ENCODE assay signal across 9 cellular contexts in genomic region chr5:111742595-111742994, GRCh38. TPM values are rescaled to one million over a fixed set of nuclear protein-coding genes. Genes with fewer than 3 reads are reported as not detected.
A peak's percentile ranks its signal among the peaks of the same experiment; 100 is the strongest.
DNase-seq lines count a peak whose midpoint lies in the region; ATAC-seq, FAIRE-seq and TF ChIP-seq lines count a peak whose summit lies in the region.
"Had no signal": no experiment of that assay in that cellular context is flagged by ENCODE, and none has a peak within 500 bp of the region (broad histone marks: within the 10 kb centered on the region; RNA-seq: fewer than 3 reads in every experiment).

No MANE protein-coding gene starts in this region.

- H3K27ac ChIP-seq in heart left ventricle (peak overlapping the region in 9 of 12 donors; percentile 1 to 61 (median 28)), skeletal muscle tissue (ENCODE audit: low read depth, low read length) (no peak overlapping the region)
- H3K27ac ChIP-seq: 22Rv1 had no signal

- DNase-seq in DMS 273 (lab: John Stamatoyannopoulos, UW; ENCODE audit: unreplicated experiment) (peak; percentile 41), DMS 273 treated with DMSO at 0.1 percent for 48 hours (lab: John Stamatoyannopoulos, UW) (no peak), heart left ventricle (no peak), D721Med (ENCODE audit: insufficient read length, low spot score) (no peak)

- H3K9ac ChIP-seq in skeletal muscle tissue (ENCODE audit: low read depth in 1 of 3, low read length in 3 of 3) = peak overlapping the region in 1 of 3 donors; percentile 18

- no peak for TF ChIP-seq POLR2A in heart left ventricle (IDR thresholded peaks at IDR 0.05)

- H3K9me3 ChIP-seq in heart left ventricle (no peaks in the 10 kb centered on the region), skeletal muscle tissue (ENCODE audit: control insufficient read depth in 3 of 3, low read length in 3 of 3) (no peaks in the 10 kb centered on the region)

- H3K4me1 ChIP-seq in heart left ventricle = peaks cover 3 to 93% (median 48%) of the 10 kb centered on the region in 12 donors
- H3K4me1 ChIP-seq in skeletal muscle tissue (ENCODE audit: control insufficient read depth in 3 of 3, insufficient read depth in 3 of 3, low read length in 3 of 3) = peaks cover 42 to 54% (median 50%) of the 10 kb centered on the region in 3 donors

- 5 to 11% (median 8%) methylated on average over 8 of the region's 8 CpGs for WGBS in heart left ventricle, 4 donors

- no peaks in the 10 kb centered on the region for H3K36me3 ChIP-seq in heart left ventricle
- H3K36me3 ChIP-seq in skeletal muscle tissue (ENCODE audit: control insufficient read depth in 3 of 3, insufficient read depth in 3 of 3, low read length in 3 of 3) = no peaks in the 10 kb centered on the region

- H3K4me3 ChIP-seq in heart left ventricle = peak overlapping the region in 7 of 12 donors; percentile 1 to 27 (median 5)
- peak overlapping the region; percentile 35 to 50 (median 46) for H3K4me3 ChIP-seq in skeletal muscle tissue (ENCODE audit: low read length in 3 of 3)

- FAIRE-seq in D721Med (lab: Jason Lieb, UNC) = no peak

- intact Hi-C loops in heart left ventricle (cut with DNase I) = loop anchor here in 2 of 10 donors (5.0 to 10.0 kb wide), 2 partner anchors 60 to 188 kb away; no protein-coding TSS in a partner anchor

- H3K27me3 ChIP-seq in heart left ventricle = no peaks in the 10 kb centered on the region
- no peaks in the 10 kb centered on the region for H3K27me3 ChIP-seq in skeletal muscle tissue (ENCODE audit: control insufficient read depth in 3 of 3, insufficient read depth in 3 of 3, low read length in 3 of 3)

- no peak for TF ChIP-seq CTCF in heart left ventricle (IDR thresholded peaks at IDR 0.05)
- TF ChIP-seq CTCF in D721Med (IDR thresholded peaks at IDR 0.05; ENCODE audit: insufficient read depth, missing control alignments) = no peak

- ATAC-seq in SK-N-SH treated with all-trans-retinoic acid at 6 μM for 48 hours (peak; percentile 47), heart left ventricle (peak in 3 of 4 donors; percentile 48 to 62 (median 53)), HG02981 (IDR thresholded peaks at IDR 0.05; ENCODE audit: unreplicated experiment) (no peak), GM21576 (IDR thresholded peaks at IDR 0.05; ENCODE audit: unreplicated experiment) (no peak)

TF ChIP-seq in SK-N-SH treated with all-trans-retinoic acid at 6 μM for 48 hours, 23 proteins besides CTCF, POLR2A, EP300 and RAD21:
- TF ChIP-seq ZFP30 (CRISPR knock-in tag; IDR thresholded peaks at IDR 0.05) (no peak), ISL1 (CRISPR knock-in tag; IDR thresholded peaks at IDR 0.05) (peak; percentile 60)

RNA-seq across cellular contexts. Expression of gene NREP, which starts 14.4 kb away (rescaled TPM):
- total RNA-seq in heart left ventricle (10 to 100 TPM in 8 of 9 donors, 1 to 10 TPM in 1; 8.1 to 71.8 (median 43.3) TPM), skeletal muscle tissue (179 TPM)
- 10 to 100 TPM; 20.0 to 25.8 TPM for polyA plus RNA-seq in heart left ventricle

Comparison
In these comparisons a context has a peak if more than half of its experiments do, and no peak if none do; other contexts are left out.
1. ATAC-seq: peak in SK-N-SH treated with all-trans-retinoic acid at 6 μM for 48 hours (single experiment) and heart left ventricle (3 of 4); none in HG02981 (single experiment) and GM21576 (single experiment).